In genomic region chr6:42970859-42971612, GRCh38 we compare ENCODE assay signal across 14 cellular contexts. TPM values are rescaled to one million over a fixed set of nuclear protein-coding genes. Genes with fewer than 3 reads are reported as not detected.
A peak's percentile ranks its signal among the peaks of the same experiment; 100 is the strongest.
DNase-seq lines count a peak whose midpoint lies in the region; ATAC-seq and TF ChIP-seq lines count a peak whose summit lies in the region.
"Had no signal": no experiment of that assay in that cellular context is flagged by ENCODE, and none has a peak within 500 bp of the region (broad histone marks: within the 10 kb centered on the region; RNA-seq: fewer than 3 reads in every experiment).

No MANE protein-coding gene starts in this region.

- H3K36me3 Mint-ChIP-seq in stimulated activated naive CD8-positive, alpha-beta T cell treated with anti-CD3 and anti-CD28 coated beads, Interleukin-15, Interleukin-2, amounts not matched to agents 100 ng/mL and 50 ng/mL, for 24 hours (ENCODE audit: low read depth): no peaks in the 10 kb centered on the region

- H3K4me3 Mint-ChIP-seq in stimulated activated naive CD8-positive, alpha-beta T cell treated with anti-CD3 and anti-CD28 coated beads, Interleukin-15, Interleukin-2, amounts not matched to agents 100 ng/mL and 50 ng/mL, for 24 hours: no peak overlapping the region
- H3K4me3 Mint-ChIP-seq: brain had no signal

- no peaks in the 10 kb centered on the region for H4K20me1 ChIP-seq in OCI-LY7 (ENCODE audit: insufficient read depth, low read length)

- POLR2A ChIA-PET in OCI-LY7 (lab: Charles Lee): interaction anchor here (0.6 to 1.8 kb wide), 2 partner anchors 13 to 737 kb away, joined by 5 to 9 read pairs; partner anchors contain the start of gene PPP2R5D

- H3K4me2 ChIP-seq in OCI-LY7 (ENCODE audit: low read length): no peak overlapping the region

- no peaks in the 10 kb centered on the region for H3K9me2 ChIP-seq in OCI-LY7 (ENCODE audit: insufficient read depth, low read length)

- H3K4me3 ChIP-seq in heart right ventricle (no peak overlapping the region), left ventricle myocardium inferior (no peak overlapping the region), OCI-LY7 (ENCODE audit: low read depth, low read length, poor library complexity, severe bottlenecking) (no peak overlapping the region)
- H3K4me3 ChIP-seq: GM12878 had no signal

- BruUV-seq in OCI-LY7 (replicated peaks; lab: Mats Ljungman, UMichigan): no TSS peak

- peaks cover 35% of the 10 kb centered on the region for H3K4me1 Mint-ChIP-seq in stimulated activated naive CD8-positive, alpha-beta T cell treated with anti-CD3 and anti-CD28 coated beads, Interleukin-15, Interleukin-2, amounts not matched to agents 100 ng/mL and 50 ng/mL, for 24 hours (ENCODE audit: low read depth)

- CTCF ChIA-PET in OCI-LY7 (lab: Charles Lee; ENCODE audit: unreplicated experiment): no interaction called here

- TF ChIP-seq CTCF in heart right ventricle (IDR thresholded peaks at IDR 0.05) (no peak), left ventricle myocardium inferior (IDR thresholded peaks at IDR 0.05; ENCODE audit: borderline replicate concordance) (no peak), OCI-LY7 (conservative IDR thresholded peaks at IDR 0.05; ENCODE audit: low read length) (no peak)

- H3K4me1 ChIP-seq in heart right ventricle (peaks cover 0 to 12% (median 6%) of the 10 kb centered on the region in 9 donors), left ventricle myocardium inferior (peaks cover 11% of the 10 kb centered on the region), OCI-LY7 (ENCODE audit: insufficient read depth, low read length, poor library complexity, severe bottlenecking) (no peaks in the 10 kb centered on the region)

- H3K79me2 ChIP-seq in OCI-LY7 (ENCODE audit: insufficient read depth, low read depth, low read length): no peaks in the 10 kb centered on the region

- DNase-seq in heart right ventricle (no peak), left ventricle myocardium inferior (no peak), RPMI7951 (ENCODE audit: low read depth) (peak; percentile 47), dermis blood vessel endothelial cell (peak; percentile 30), NCI-H1092 treated with DMSO at 0.1 percent for 48 hours (lab: John Stamatoyannopoulos, UW) (no peak), iPS-NIHi7 (ENCODE audit: extremely low spot score) (no peak), OCI-LY7 (ENCODE audit: low spot score) (no peak)
- DNase-seq: activated CD4-positive, alpha-beta T cell treated with anti-CD3 and anti-CD28 coated beads, Interleukin-2, amount 50 U/mL, for 48 hours; C1 segment of cervical spinal cord; substantia nigra had no signal

- peak in 5 of 8 donors; percentile 20 to 45 (median 37) for ATAC-seq in heart right ventricle
- ATAC-seq: GM12878 had no signal

- H3K9me3 Mint-ChIP-seq in stimulated activated naive CD8-positive, alpha-beta T cell treated with anti-CD3 and anti-CD28 coated beads, Interleukin-15, Interleukin-2, amounts not matched to agents 100 ng/mL and 50 ng/mL, for 24 hours: no peaks in the 10 kb centered on the region
- H3K9me3 Mint-ChIP-seq: brain had no signal

- H3K36me3 ChIP-seq in heart right ventricle (peaks cover 0 to 70% (median 25%) of the 10 kb centered on the region in 9 donors), left ventricle myocardium inferior (peaks cover 54% of the 10 kb centered on the region), OCI-LY7 (ENCODE audit: insufficient read depth, low read length) (peaks cover 25% of the 10 kb centered on the region)

- H3K27ac Mint-ChIP-seq in stimulated activated naive CD8-positive, alpha-beta T cell treated with anti-CD3 and anti-CD28 coated beads, Interleukin-15, Interleukin-2, amounts not matched to agents 100 ng/mL and 50 ng/mL, for 24 hours: peak overlapping the region; percentile 83

- H3K27ac ChIP-seq in heart right ventricle: no peak overlapping the region
- H3K27ac ChIP-seq in left ventricle myocardium inferior (replicated peaks): no peak overlapping the region
- no peak overlapping the region for H3K27ac ChIP-seq in OCI-LY7 (ENCODE audit: low read depth, low read length, poor library complexity, severe bottlenecking)

- intact Hi-C loops in heart right ventricle (cut with DNase I) (loop anchor here in 3 of 10 donors (2.0 to 10.0 kb wide), 3 partner anchors 36 to 66 kb away; no protein-coding TSS in a partner anchor), left ventricle myocardium inferior (cut with micrococcal nuclease) (no loop called here), OCI-LY7 (cut with micrococcal nuclease; ENCODE audit: unreplicated experiment) (no loop called here)

- H3K27me3 ChIP-seq in heart right ventricle (no peaks in the 10 kb centered on the region), left ventricle myocardium inferior (ENCODE audit: low read depth) (no peaks in the 10 kb centered on the region)

- 75 to 88% methylated on average over 4 of the region's 4 CpGs for WGBS in heart right ventricle, 2 donors

- no peak overlapping the region for H2AFZ ChIP-seq in OCI-LY7 (ENCODE audit: low read length)

- H3K27me3 Mint-ChIP-seq in stimulated activated naive CD8-positive, alpha-beta T cell treated with anti-CD3 and anti-CD28 coated beads, Interleukin-15, Interleukin-2, amounts not matched to agents 100 ng/mL and 50 ng/mL, for 24 hours: no peaks in the 10 kb centered on the region
- H3K27me3 Mint-ChIP-seq: brain had no signal

- no peaks in the 10 kb centered on the region for H3K9me3 ChIP-seq in heart right ventricle
- H3K9me3 ChIP-seq in left ventricle myocardium inferior (replicated peaks): no peaks in the 10 kb centered on the region
- H3K9me3 ChIP-seq in OCI-LY7 (ENCODE audit: low read length): no peaks in the 10 kb centered on the region

RNA-seq across cellular contexts. Expression of gene PEX6, which starts 7.9 kb away (rescaled TPM):
- total RNA-seq in heart right ventricle: 10 to 100 TPM; 11.2 to 32.6 (median 17.2) TPM
- polyA plus RNA-seq in heart right ventricle: 10 to 100 TPM in 1 of 2 donors, 1 to 10 TPM in 1; 9.1 to 16.9 TPM
- total RNA-seq in left ventricle myocardium inferior: 28.9 TPM
- total RNA-seq in RPMI7951 (2014; rRNA removed; shearing (Covaris generic)): 16.5 and 18.1 TPM in 2 replicates
- 19.1 and 45.8 TPM in 2 replicates for total RNA-seq in dermis blood vessel endothelial cell
- total RNA-seq in OCI-LY7 (2014; rRNA removed; shearing (Covaris generic)): 24.7 and 26.3 TPM in 2 replicates
- 22.4 and 23.8 TPM in 2 replicates for total RNA-seq in OCI-LY7 (2022)

RNA-seq across cellular contexts. Expression of gene GNMT, which starts 10.5 kb away (rescaled TPM):
- total RNA-seq in heart right ventricle (10 to 100 TPM in 1 of 10 donors, 1 to 10 TPM in 2, under 1 TPM in 7; 0.26 to 10.9 (median 0.71) TPM), left ventricle myocardium inferior (0.77 TPM), dermis blood vessel endothelial cell (0.23 TPM in 1 of 2 replicates, not detected in the other), OCI-LY7 (2022) (1.7 and 2.2 TPM in 2 replicates)
- 1 to 10 TPM; 2.6 to 6.8 TPM for polyA plus RNA-seq in heart right ventricle
- 0.12 TPM in 1 of 2 replicates, not detected in the other for total RNA-seq in RPMI7951 (2014; rRNA removed; shearing (Covaris generic))
- total RNA-seq in OCI-LY7 (2014; rRNA removed; shearing (Covaris generic)): 1.7 TPM in 1 of 2 replicates, not detected in the other
- total RNA-seq: glomerular endothelial cell had no signal

RNA-seq across cellular contexts. Expression of gene PPP2R5D, which starts 13.3 kb away (rescaled TPM):
- total RNA-seq in heart right ventricle (10 to 100 TPM; 28.4 to 47.1 (median 31.8) TPM), left ventricle myocardium inferior (32.7 TPM), dermis blood vessel endothelial cell (37.3 and 45.6 TPM in 2 replicates), OCI-LY7 (2022) (35.6 and 39.5 TPM in 2 replicates)
- polyA plus RNA-seq in heart right ventricle: 10 to 100 TPM; 23.9 to 35.7 TPM
- 81.0 and 98.6 TPM in 2 replicates for total RNA-seq in RPMI7951 (2014; rRNA removed; shearing (Covaris generic))
- 29.1 and 35.0 TPM in 2 replicates for total RNA-seq in OCI-LY7 (2014; rRNA removed; shearing (Covaris generic))

RNA-seq across cellular contexts. Expression of gene CNPY3, which starts 41.8 kb away (rescaled TPM):
- 10 to 100 TPM; 10.4 to 37.1 (median 15.9) TPM for total RNA-seq in heart right ventricle
- polyA plus RNA-seq in heart right ventricle: 10 to 100 TPM; 15.4 to 40.4 TPM
- total RNA-seq in left ventricle myocardium inferior: 20.1 TPM
- 70.0 and 83.3 TPM in 2 replicates for total RNA-seq in RPMI7951 (2014; rRNA removed; shearing (Covaris generic))
- total RNA-seq in dermis blood vessel endothelial cell: 36.1 and 43.4 TPM in 2 replicates
- total RNA-seq in OCI-LY7 (2014; rRNA removed; shearing (Covaris generic)): 64.7 and 69.3 TPM in 2 replicates
- total RNA-seq in OCI-LY7 (2022): 70.5 and 77.2 TPM in 2 replicates

RNA-seq across cellular contexts. Expression of gene MEA1, which starts 42.7 kb away (rescaled TPM):
- total RNA-seq in heart right ventricle (10 to 100 TPM; 22.9 to 38.7 (median 28.3) TPM), left ventricle myocardium inferior (32.6 TPM), dermis blood vessel endothelial cell (33.6 and 52.9 TPM in 2 replicates), OCI-LY7 (2022) (59.1 and 67.9 TPM in 2 replicates)
- polyA plus RNA-seq in heart right ventricle: 10 to 100 TPM; 51.9 to 74.3 TPM
- total RNA-seq in RPMI7951 (2014; rRNA removed; shearing (Covaris generic)): 131 and 184 TPM in 2 replicates
- 70.7 and 76.0 TPM in 2 replicates for total RNA-seq in OCI-LY7 (2014; rRNA removed; shearing (Covaris generic))

Comparison
In these comparisons a context has a peak if more than half of its experiments do, and no peak if none do; other contexts are left out.
1. DNase-seq: peak in RPMI7951 (single experiment) and dermis blood vessel endothelial cell (single experiment); none in heart right ventricle (0 of 2), left ventricle myocardium inferior (single experiment), NCI-H1092 treated with DMSO at 0.1 percent for 48 hours (single experiment), iPS-NIHi7 (single experiment) and OCI-LY7 (single experiment).